Comparison of ENCODE assay signal across 8 cellular contexts in genomic region chr3:46693897-46694235, GRCh38. TPM values are rescaled to one million over a fixed set of nuclear protein-coding genes. Genes with fewer than 3 reads are reported as not detected.
A peak's percentile ranks its signal among the peaks of the same experiment; 100 is the strongest.
DNase-seq lines count a peak whose midpoint lies in the region; ATAC-seq and TF ChIP-seq lines count a peak whose summit lies in the region.

No MANE protein-coding gene starts in this region.

- CTCF ChIA-PET in CD8-positive, alpha-beta T cell (lab: Charles Lee), result interaction anchor here (0.9 to 1.3 kb wide), 2 partner anchors 471 to 631 kb away, joined by 3 read pairs; no protein-coding TSS in a partner anchor

- TF ChIP-seq CTCF in CD8-positive, alpha-beta T cell (IDR thresholded peaks at IDR 0.05), result no peak
- TF ChIP-seq CTCF in VCaP (conservative IDR thresholded peaks at IDR 0.05) (no peak), dorsolateral prefrontal cortex (IDR thresholded peaks at IDR 0.05 in 54 of 56, conservative IDR thresholded peaks at IDR 0.05 in 2 of 56; ENCODE audit: low read depth in 1 of 56, partially characterized antibody in 56 of 56) (no peak), neural cell (IDR thresholded peaks at IDR 0.05; ENCODE audit: poor library complexity, severe bottlenecking) (no peak)

- no peak overlapping the region for H3K27ac ChIP-seq in CD8-positive, alpha-beta T cell (ENCODE audit: low read depth, low read length)
- H3K27ac ChIP-seq in VCaP (peak overlapping the region; percentile 59; the same call in 1 of the 2 replicates), dorsolateral prefrontal cortex (peak overlapping the region in 30 of 59 donors; percentile 7 to 82 (median 56)), neural cell (ENCODE audit: low read length) (no peak overlapping the region)

- POLR2A ChIA-PET in CD8-positive, alpha-beta T cell (lab: Charles Lee), result no interaction called here

- no peaks in the 10 kb centered on the region for H3K27me3 Mint-ChIP-seq in CD8-positive, alpha-beta T cell (ENCODE audit: low read depth)

- H3K9me2 ChIP-seq in neural cell (ENCODE audit: insufficient read depth, low read length), result no peaks in the 10 kb centered on the region

- peak overlapping the region; percentile 76 for H3K4me3 ChIP-seq in CD8-positive, alpha-beta T cell (ENCODE audit: low read depth, low read length)
- H3K4me3 ChIP-seq in dorsolateral prefrontal cortex (peak overlapping the region; percentile 53 to 89 (median 73)), neural cell (ENCODE audit: low read length) (peak overlapping the region; percentile 67)

- intact Hi-C loops in CD8-positive, alpha-beta T cell (cut with DNase I, micrococcal nuclease), result loop anchor here (2.0 to 5.0 kb wide), 3 partner anchors 62 to 293 kb away; no protein-coding TSS in a partner anchor
- intact Hi-C loops in dorsolateral prefrontal cortex (cut with DNase I), result no loop called here

- H3K36me3 ChIP-seq in CD8-positive, alpha-beta T cell (ENCODE audit: insufficient read depth, low read length), result no peaks in the 10 kb centered on the region
- no peaks in the 10 kb centered on the region for H3K36me3 ChIP-seq in neural cell (ENCODE audit: insufficient read depth, low read length)

- H3K9me3 Mint-ChIP-seq in CD8-positive, alpha-beta T cell, result no peaks in the 10 kb centered on the region

- no peak overlapping the region for H3K9ac ChIP-seq in neural cell (ENCODE audit: low read length)

- TF ChIP-seq RAD21 in neural cell (conservative IDR thresholded peaks at IDR 0.05), result no peak

- TF ChIP-seq EP300 in neural cell (conservative IDR thresholded peaks at IDR 0.05; ENCODE audit: poor library complexity, severe bottlenecking), result no peak

- H3F3A ChIP-seq in neural cell (ENCODE audit: insufficient read depth, low read length, poor library complexity, severe bottlenecking), result no peaks in the 10 kb centered on the region

- peaks cover 48% of the 10 kb centered on the region for H3K4me1 Mint-ChIP-seq in CD8-positive, alpha-beta T cell (ENCODE audit: low read depth)

- no peak overlapping the region for H3K27ac Mint-ChIP-seq in CD8-positive, alpha-beta T cell

- peak in 5 of 7 experiments; percentile 16 to 62 (median 53) for DNase-seq in CD8-positive, alpha-beta T cell
- no peak for DNase-seq in dorsolateral prefrontal cortex
- no peak for DNase-seq in DMS114 treated with DMSO at 0.1 percent for 48 hours (lab: John Stamatoyannopoulos, UW; ENCODE audit: unreplicated experiment)
- DNase-seq in GM19238 (ENCODE audit: insufficient read length, low spot score), result no peak
- no peak for DNase-seq in NCI-H1694 treated with DMSO at 0.1 percent for 48 hours (lab: John Stamatoyannopoulos, UW)

- no peaks in the 10 kb centered on the region for H3K36me3 Mint-ChIP-seq in CD8-positive, alpha-beta T cell

- no peaks in the 10 kb centered on the region for H4K20me1 ChIP-seq in neural cell (ENCODE audit: insufficient read depth)

- H3K4me1 ChIP-seq in CD8-positive, alpha-beta T cell (ENCODE audit: insufficient read depth, low read length), result peaks cover 55% of the 10 kb centered on the region

- H3K9me3 ChIP-seq in CD8-positive, alpha-beta T cell (ENCODE audit: low read length), result no peaks in the 10 kb centered on the region
- no peaks in the 10 kb centered on the region for H3K9me3 ChIP-seq in neural cell (ENCODE audit: low read length)

- peak; percentile 45 for ATAC-seq in CD8-positive, alpha-beta T cell
- ATAC-seq in HG03432 (IDR thresholded peaks at IDR 0.05; ENCODE audit: unreplicated experiment), result no peak

- no peaks in the 10 kb centered on the region for H3K79me2 ChIP-seq in neural cell (replicated peaks; ENCODE audit: insufficient read depth, low read length)

- no peak overlapping the region for H3K4me2 ChIP-seq in neural cell (ENCODE audit: low read length)

- H2AFZ ChIP-seq in neural cell (ENCODE audit: low read depth, low read length), result no peak overlapping the region

- H3K27me3 ChIP-seq in CD8-positive, alpha-beta T cell (ENCODE audit: insufficient read depth, low read length), result no peaks in the 10 kb centered on the region
- H3K27me3 ChIP-seq in dorsolateral prefrontal cortex, result peaks cover 0 to 6% (median 0%) of the 10 kb centered on the region in 45 donors
- H3K27me3 ChIP-seq in neural cell (ENCODE audit: insufficient read depth, low read depth, low read length), result peaks cover 23% of the 10 kb centered on the region

- peak overlapping the region; percentile 69 for H3K4me3 Mint-ChIP-seq in CD8-positive, alpha-beta T cell

TF ChIP-seq in neural cell, 6 proteins besides CTCF, POLR2A, EP300 and RAD21:
- TF ChIP-seq POLR2AphosphoS5 (IDR thresholded peaks at IDR 0.05) (no peak), SMC3 (conservative IDR thresholded peaks at IDR 0.05; ENCODE audit: poor library complexity) (no peak), MXI1 (conservative IDR thresholded peaks at IDR 0.05; ENCODE audit: poor library complexity, severe bottlenecking) (no peak)

RNA-seq across cellular contexts. Expression of gene ALS2CL, which starts 0.4 kb away (rescaled TPM):
- 1 to 10 TPM; 6.8 to 7.5 TPM for total RNA-seq in CD8-positive, alpha-beta T cell
- total RNA-seq in dorsolateral prefrontal cortex, result 10 to 100 TPM in 113 of 120 experiments, 1 to 10 TPM in 7; 3.9 to 38.1 (median 15.9) TPM
- polyA plus RNA-seq in neural cell, result 0.11 and 0.52 TPM in 2 replicates
- polyA minus RNA-seq in neural cell, result not detected in 2 replicates

RNA-seq across cellular contexts. Expression of gene TMIE, which starts 7.3 kb away (rescaled TPM):
- under 1 TPM; 0.19 to 0.28 TPM for total RNA-seq in CD8-positive, alpha-beta T cell
- 10 to 100 TPM in 17 of 120 experiments, 1 to 10 TPM in 103; 3.7 to 23.3 (median 7.6) TPM for total RNA-seq in dorsolateral prefrontal cortex
- polyA plus RNA-seq in neural cell, result not detected in 2 replicates
- 0.46 TPM in 1 of 2 replicates, not detected in the other for polyA minus RNA-seq in neural cell

RNA-seq across cellular contexts. Expression of gene PRSS50, which starts 23.8 kb away (rescaled TPM):
- not detected for total RNA-seq in CD8-positive, alpha-beta T cell
- total RNA-seq in dorsolateral prefrontal cortex, result under 1 TPM in 44 of 120 experiments, not detected in 76; 0.11 to 0.64 (median 0.31) TPM
- polyA plus RNA-seq in neural cell, result not detected in 2 replicates
- polyA minus RNA-seq in neural cell, result not detected in 2 replicates

Comparison
In these comparisons a context has a peak if more than half of its experiments do, and no peak if none do; other contexts are left out.
1. DNase-seq: peak in CD8-positive, alpha-beta T cell (5 of 7); none in dorsolateral prefrontal cortex (0 of 10), DMS114 treated with DMSO at 0.1 percent for 48 hours (single experiment), GM19238 (single experiment) and NCI-H1694 treated with DMSO at 0.1 percent for 48 hours (single experiment).
2. H3K27ac ChIP-seq: peak in VCaP (single experiment) and dorsolateral prefrontal cortex (30 of 59); none in CD8-positive, alpha-beta T cell (single experiment) and neural cell (single experiment).
3. intact Hi-C loops: an anchor here in CD8-positive, alpha-beta T cell (2.0 to 5.0 kb wide); none called in dorsolateral prefrontal cortex.
4. Peak in every context shown above with its lines, with median percentiles within 50 percentile points of each other: H3K4me3 ChIP-seq.